ENCODE assay signal across 8 cellular contexts in the genomic region with DNA sequence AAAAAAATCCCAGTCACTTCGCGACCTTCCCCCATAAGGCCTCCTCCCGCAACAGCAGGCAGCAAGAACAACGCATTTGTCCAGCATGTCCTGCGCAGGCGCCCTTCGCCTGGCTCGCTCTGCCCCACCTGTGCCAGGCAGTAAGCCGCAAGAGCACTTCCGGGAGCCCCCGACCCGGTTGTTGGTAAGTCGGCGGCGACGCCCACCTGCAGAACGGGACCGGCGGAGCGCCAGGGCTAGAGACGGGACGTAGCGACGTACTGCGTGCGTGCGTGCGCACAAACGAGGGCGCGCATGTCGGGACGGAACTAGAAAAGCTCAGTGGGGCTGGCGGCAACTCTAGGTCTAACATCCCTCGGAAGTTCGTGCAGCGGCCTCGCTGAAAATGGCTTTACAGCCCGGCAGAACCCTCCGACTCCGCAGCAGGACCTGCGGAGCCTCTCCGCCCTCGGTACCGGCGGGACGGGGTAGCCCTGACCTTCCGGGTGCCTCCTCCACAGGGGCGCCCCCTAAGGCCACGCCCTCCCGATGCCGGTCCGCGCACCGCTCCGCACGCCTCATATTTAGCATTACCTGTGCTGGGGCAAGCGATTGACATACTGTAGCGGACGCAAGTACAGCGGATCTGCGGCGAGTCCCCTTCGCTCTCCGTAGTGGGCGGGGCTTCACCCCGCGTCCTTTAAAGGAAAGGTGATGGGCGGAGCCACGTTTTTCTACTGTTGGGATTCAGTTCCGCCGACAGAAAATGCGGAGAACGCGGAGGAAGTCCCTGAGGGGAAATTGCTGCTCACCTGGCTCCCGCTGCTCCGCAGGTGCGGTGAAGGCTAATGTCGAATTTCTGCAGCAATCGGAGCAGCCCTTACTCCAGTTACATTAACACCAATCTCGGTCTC. TPM values are rescaled to one million over a fixed set of nuclear protein-coding genes. Genes with fewer than 3 reads are reported as not detected.
DNase-seq lines count a peak whose midpoint lies in the region; ATAC-seq, FAIRE-seq and TF ChIP-seq lines count a peak whose summit lies in the region.

Gene MTIF3 (minus strand): TSS at position 629 of the 893 bp plus-strand sequence. CDS start 10,116 bp downstream, outside the sequence.

- H3K27me3 ChIP-seq in HepG2 (ENCODE audit: control insufficient read depth in 1 of 2, insufficient read depth in 2 of 2, low read length in 2 of 2): no peaks in the 10 kb centered on the region; a peak in 1 of 5 replicates

- TF ChIP-seq CTCF in C4-2B (conservative IDR thresholded peaks at IDR 0.05): no peak; the same call in 1 of the 2 replicates
- peak; percentile 40 for TF ChIP-seq CTCF in HepG2 (CRISPR knock-in tag; IDR thresholded peaks at IDR 0.05)

- TF ChIP-seq EP300 in HepG2 (IDR thresholded peaks at IDR 0.05; ENCODE audit: low read depth in 2 of 2, low read length in 2 of 2) (0 out of 4 replicates have a peak, but pooled peaks of 1 of the 2 experiments have one; percentile 28), HepG2 (CRISPR knock-in tag; IDR thresholded peaks at IDR 0.05; ENCODE audit: borderline replicate concordance) (no peak)

- H3K4me3 ChIP-seq in HepG2 (replicated peaks in 1 of 3; ENCODE audit: insufficient read depth in 1 of 3, low read depth in 2 of 3, low read length in 3 of 3): peak within 1 kb of the TSS; percentile 67 to 89 (median 74)

- peak within 1 kb of the TSS; percentile 95 for H3K27ac ChIP-seq in C4-2B
- H3K27ac ChIP-seq in HepG2 (ENCODE audit: extremely low read length, insufficient read depth, low read length): peak within 1 kb of the TSS; percentile 95

- CTCF ChIA-PET in HepG2 (lab: Yijun Ruan, JAX; ENCODE audit: low intra/inter-chr PET ratio, low total read pairs): no interaction called here

- peak within 1 kb of the TSS; percentile 59 for H2AFZ ChIP-seq in HepG2 (ENCODE audit: low read length)

- H3K9me3 ChIP-seq in HepG2 (ENCODE audit: low read length): no peaks in the 10 kb centered on the region

- FAIRE-seq in HepG2 (lab: Jason Lieb, UNC): peak; percentile 56

- POLR2A ChIA-PET in HepG2 (lab: Yijun Ruan, JAX): interaction anchor here (0.6 to 2.8 kb wide), 12 partner anchors 8 to 511 kb away, joined by 3 to 27 read pairs (median 6); partner anchors contain the start of genes GTF3A and RPL21

- intact Hi-C loops in HepG2 (cut with micrococcal nuclease; ENCODE audit: unreplicated experiment): loop anchor here (1.0 to 2.0 kb wide), 2 partner anchors 25 to 67 kb away; partner anchors contain the start of gene GTF3A

- in situ Hi-C loops in HepG2 (cut with HindIII; ENCODE audit: extremely low pct_ligation_motif_present, low pct_unique_long_range_greater_than_20kb): no loop called here

- peak within 1 kb of the TSS; percentile 91 for H3K9ac ChIP-seq in HepG2 (ENCODE audit: insufficient read depth, low read depth, low read length)

- H4K20me1 ChIP-seq in HepG2 (ENCODE audit: insufficient read depth, low read length): no peaks in the 10 kb centered on the region

- peaks cover 22% of the 10 kb centered on the region for H3K79me2 ChIP-seq in HepG2 (ENCODE audit: insufficient read depth, low read length)

- BruUV-seq in HepG2 (replicated peaks; lab: Mats Ljungman, UMichigan): no TSS peak

- TF ChIP-seq POLR2A in HepG2 (IDR thresholded peaks at IDR 0.05; ENCODE audit: insufficient read depth in 1 of 2, low read depth in 2 of 2, low read length in 2 of 2): peak; percentile 75 to 97

- H3K4me1 ChIP-seq in HepG2 (ENCODE audit: insufficient read depth, low read length): peaks cover 36% of the 10 kb centered on the region

- DNase-seq in NCI-H748 treated with DMSO at 0.1 percent for 48 hours (lab: John Stamatoyannopoulos, UW) (peak; percentile 100), dermis blood vessel endothelial cell (peak; percentile 93), HepG2 (ENCODE audit: low spot score) (peak; percentile 94)
- peak; percentile 95 for DNase-seq in activated CD4-positive, alpha-beta T cell treated with anti-CD3 and anti-CD28 coated beads, Interleukin-2, amount 50 U/mL, for 4 hours
- peak; percentile 95 for DNase-seq in stimulated activated CD4-positive, alpha-beta T cell treated with anti-CD3 and anti-CD28 coated beads, Interleukin-4, amount 100 ng/mL, for 1 hour

- TF ChIP-seq RAD21 in HepG2 (CRISPR knock-in tag; IDR thresholded peaks at IDR 0.05): no peak

- H3K36me3 ChIP-seq in HepG2 (replicated peaks in 1 of 2; ENCODE audit: control insufficient read depth in 1 of 2, insufficient read depth in 2 of 2, low read length in 2 of 2): no peaks in the 10 kb centered on the region

- peak within 1 kb of the TSS; percentile 86 for H3K4me2 ChIP-seq in HepG2 (ENCODE audit: low read depth, low read length)

- WGBS in HepG2 (ENCODE audit: low lambda C conversion rate): 1% methylated on average over 19 of the region's 81 CpGs

- ATAC-seq in GM19372 (IDR thresholded peaks at IDR 0.05; ENCODE audit: low read depth, unreplicated experiment) (peak; percentile 84), HG03558 (IDR thresholded peaks at IDR 0.05; ENCODE audit: extremely low read depth, unreplicated experiment) (peak; percentile 68), HepG2 (peak; percentile 96)

TF ChIP-seq in HepG2, 621 proteins besides CTCF, POLR2A, EP300 and RAD21 (continues in another document):
- TF ChIP-seq SATB2 (CRISPR knock-in tag; IDR thresholded peaks at IDR 0.05): peak; percentile 66; the same call in 1 of the 2 replicates
- TF ChIP-seq, protein P1, sequence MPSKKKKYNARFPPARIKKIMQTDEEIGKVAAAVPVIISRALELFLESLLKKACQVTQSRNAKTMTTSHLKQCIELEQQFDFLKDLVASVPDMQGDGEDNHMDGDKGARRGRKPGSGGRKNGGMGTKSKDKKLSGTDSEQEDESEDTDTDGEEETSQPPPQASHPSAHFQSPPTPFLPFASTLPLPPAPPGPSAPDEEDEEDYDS (CRISPR knock-in tag; IDR thresholded peaks at IDR 0.05): peak; percentile 89
- peak; percentile 88 for TF ChIP-seq AGO2 (optimal IDR thresholded peaks at IDR 0.05; ENCODE audit: low read depth, low read length)
- TF ChIP-seq PAWR (CRISPR knock-in tag; IDR thresholded peaks at IDR 0.05; ENCODE audit: borderline replicate concordance): no peak
- no peak for TF ChIP-seq ZNF20 (CRISPR knock-in tag; IDR thresholded peaks at IDR 0.05)
- 0 out of 2 replicates have a peak, but pooled peaks have one; percentile 42 for TF ChIP-seq RARG (CRISPR knock-in tag; IDR thresholded peaks at IDR 0.05; ENCODE audit: low read depth)

RNA-seq across cellular contexts. Expression of gene MTIF3, which starts in this region (rescaled TPM):
- 55.0 and 70.1 TPM in 2 replicates for total RNA-seq in dermis blood vessel endothelial cell
- total RNA-seq in HepG2 (2016; rRNA removed; fragmentation: Illumina TruSeq; extraction: Trizol): 40.6 and 59.2 TPM in 2 replicates
- total RNA-seq in HepG2 (2016; cell fraction: cytosol; rRNA removed; fragmentation: Illumina TruSeq; extraction: Trizol; ENCODE audit: low read depth): 23.2 and 29.0 TPM in 2 replicates
- 41.6 and 55.7 TPM in 2 replicates for total RNA-seq in HepG2 (2016; cell fraction: insoluble cytoplasmic fraction; rRNA removed; fragmentation: Illumina TruSeq; extraction: Trizol)
- 47.8 and 50.6 TPM in 2 replicates for total RNA-seq in HepG2 (2016; cell fraction: membrane; rRNA removed; fragmentation: Illumina TruSeq; extraction: Trizol)
- 17.9 and 23.1 TPM in 2 replicates for total RNA-seq in HepG2 (2016; cell fraction: nucleus; rRNA removed; fragmentation: Illumina TruSeq; extraction: Trizol)
- 24.6 and 33.7 TPM in 2 replicates for polyA plus RNA-seq in HepG2 (2011; rRNA removed)
- 20.9 and 29.7 TPM in 2 replicates for polyA plus RNA-seq in HepG2 (2011; cell fraction: cytosol; rRNA removed)
- polyA plus RNA-seq in HepG2 (2011; cell fraction: nucleus; rRNA removed): 16.6 and 28.3 TPM in 2 replicates
- 31.1 and 36.0 TPM in 2 replicates for polyA plus RNA-seq in HepG2 (2012)
- 33.6 and 40.0 TPM in 2 replicates for polyA plus RNA-seq in HepG2 (2016; cell fraction: cytosol; fragmentation: Illumina TruSeq; extraction: Trizol; ENCODE audit: low read depth)
- 68.6 and 71.5 TPM in 2 replicates for polyA plus RNA-seq in HepG2 (2016; cell fraction: insoluble cytoplasmic fraction; fragmentation: Illumina TruSeq; extraction: Trizol; ENCODE audit: low read depth)
- polyA plus RNA-seq in HepG2 (2016; cell fraction: membrane; fragmentation: Illumina TruSeq; extraction: Trizol; ENCODE audit: low read depth): 44.5 and 54.2 TPM in 2 replicates
- 38.5 and 43.8 TPM in 2 replicates for polyA plus RNA-seq in HepG2 (2016; cell fraction: nucleus; fragmentation: Illumina TruSeq; extraction: Trizol; ENCODE audit: insufficient read depth, low read depth)
- polyA minus RNA-seq in HepG2 (2011; rRNA and poly(A)+ RNA removed; ENCODE audit: low replicate concordance): 3.4 and 7.8 TPM in 2 replicates
- 7.6 and 10.5 TPM in 2 replicates for polyA minus RNA-seq in HepG2 (2011; cell fraction: cytosol; rRNA and poly(A)+ RNA removed)
- 16.4 and 20.8 TPM in 2 replicates for polyA minus RNA-seq in HepG2 (2011; cell fraction: nucleus; rRNA and poly(A)+ RNA removed)

Comparison
In these comparisons a context has a peak if more than half of its experiments do, and no peak if none do; other contexts are left out.
1. Peak in every context shown above with its lines: DNase-seq, ATAC-seq, H3K4me3 ChIP-seq and H3K27ac ChIP-seq.